In the genomic region with DNA sequence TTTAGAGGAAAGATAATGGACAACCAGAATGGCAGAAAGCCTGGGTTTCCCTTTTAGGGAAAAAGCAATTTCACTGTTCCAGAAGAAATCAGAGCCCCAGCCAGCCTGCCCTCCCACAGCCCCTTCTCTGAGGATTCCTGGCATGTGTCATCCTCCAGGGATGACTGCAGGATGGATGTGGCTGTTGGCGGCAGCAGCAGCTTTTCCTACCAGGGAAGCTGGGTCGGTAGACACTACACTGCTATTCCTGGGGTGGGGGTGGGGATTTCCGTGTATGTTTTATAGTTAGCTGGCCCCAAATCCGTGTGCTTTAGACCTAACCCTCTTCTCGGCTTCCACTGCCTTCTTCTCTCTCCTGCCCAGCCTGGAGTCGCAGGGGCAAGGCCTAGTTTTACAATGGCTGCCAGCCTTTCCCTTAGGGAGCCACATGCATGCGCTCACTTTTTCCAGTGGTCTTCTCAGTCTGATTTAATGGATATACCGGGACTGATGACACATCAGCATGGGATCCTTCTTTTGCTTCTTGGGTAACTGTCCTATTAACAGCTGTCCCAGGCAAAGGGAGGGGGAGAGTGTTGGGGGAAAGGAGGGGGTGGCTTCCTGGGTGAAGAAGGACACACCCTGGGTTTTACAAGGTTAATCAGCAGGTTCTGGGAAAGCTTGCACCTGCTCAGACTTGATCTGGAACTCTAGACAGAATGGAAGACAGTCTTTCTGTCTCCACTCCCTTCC, we compare ENCODE assay signal across 8 cellular contexts. TPM values are rescaled to one million over a fixed set of nuclear protein-coding genes. Genes with fewer than 3 reads are reported as not detected.
DNase-seq lines count a peak whose midpoint lies in the region; ATAC-seq and TF ChIP-seq lines count a peak whose summit lies in the region.
"Had no signal": no experiment of that assay in that cellular context is flagged by ENCODE, and none has a peak within 500 bp of the region (broad histone marks: within the 10 kb centered on the region; RNA-seq: fewer than 3 reads in every experiment).

No MANE protein-coding gene starts in this region.

- TF ChIP-seq CTCF in NB4 (IDR thresholded peaks at IDR 0.05; ENCODE audit: low read depth, low read length) (no peak), epithelial cell of esophagus (IDR thresholded peaks at IDR 0.05; ENCODE audit: insufficient read depth, low read depth, low read length, missing control alignments) (no peak), psoas muscle (IDR thresholded peaks at IDR 0.05) (no peak), GM20000 (IDR thresholded peaks at IDR 0.05; ENCODE audit: extremely low read depth, missing control alignments) (no peak)

- WGBS in psoas muscle, 3 donors, result 9 to 27% (median 19%) methylated on average over 8 of the region's 8 CpGs

- no peak for TF ChIP-seq POLR2A in NB4 (IDR thresholded peaks at IDR 0.05; ENCODE audit: extremely low read depth, insufficient read length)

- DNase-seq in ELR (ENCODE audit: low read depth) (peak; percentile 39), NB4 (ENCODE audit: low read depth) (peak; percentile 28), epithelial cell of esophagus (ENCODE audit: low read depth) (peak; percentile 90), psoas muscle (peak in 1 of 2 donors; percentile 76), GM20000 (ENCODE audit: low spot score) (no peak), ACHN (no peak)

- no peaks in the 10 kb centered on the region for H3K27me3 ChIP-seq in psoas muscle (ENCODE audit: insufficient read depth in 3 of 3, low read length in 2 of 3)

- peaks cover 0 to 1% of the 10 kb centered on the region in 2 donors for H3K36me3 ChIP-seq in psoas muscle (ENCODE audit: insufficient read depth in 1 of 2, low read depth in 1 of 2)

- in situ Hi-C loops in ACHN (cut with HindIII; ENCODE audit: low pct_ligation_motif_present, low pct_unique_long_range_greater_than_20kb, low sequenced_read_pairs), result no loop called here

- ATAC-seq in psoas muscle (peak; percentile 55 to 67 (median 58)), GM21737 (IDR thresholded peaks at IDR 0.05; ENCODE audit: unreplicated experiment) (no peak)
- ATAC-seq: stimulated activated memory B cell treated with anti-CD40 and anti-IgM and Interleukin-4, amounts not matched to agents 10 μg/mL and 1 μg/mL and 100 μg/mL, for 72 hours had no signal

- peak overlapping the region; percentile 97 for H3K27ac ChIP-seq in psoas muscle

- peak overlapping the region; percentile 92 for H3K4me3 ChIP-seq in NB4 (ENCODE audit: low read depth, low read length)
- no peak overlapping the region for H3K4me3 ChIP-seq in epithelial cell of esophagus (ENCODE audit: low read length)
- H3K4me3 ChIP-seq in psoas muscle, result peak overlapping the region; percentile 87

- intact Hi-C loops in psoas muscle (cut with DNase I), result no loop called here

- no peaks in the 10 kb centered on the region for H3K9me3 ChIP-seq in psoas muscle

- H3K4me1 ChIP-seq in psoas muscle, result peaks cover 29% of the 10 kb centered on the region

RNA-seq across cellular contexts. Expression of a gene that starts 2.7 kb away (rescaled TPM):
- 1,000 to 10,000 TPM in 3 of 4 donors, 100 to 1,000 TPM in 1; 990 to 1,423 (median 1,174) TPM for total RNA-seq in psoas muscle
- 1,000 to 10,000 TPM in 1 of 3 donors, 100 to 1,000 TPM in 2; 308 to 1,601 (median 620) TPM for polyA plus RNA-seq in psoas muscle

RNA-seq across cellular contexts. Expression of a gene that starts 7.8 kb away (rescaled TPM):
- total RNA-seq in psoas muscle, result 100 to 1,000 TPM in 1 of 4 donors, 10 to 100 TPM in 3; 56.4 to 130 (median 66.4) TPM
- polyA plus RNA-seq in psoas muscle, result 10 to 100 TPM; 16.8 to 46.0 (median 35.5) TPM

RNA-seq across cellular contexts. Expression of a gene that starts 55.8 kb away (rescaled TPM):
- total RNA-seq in psoas muscle, result 10 to 100 TPM; 28.9 to 39.6 (median 35.5) TPM
- 10 to 100 TPM; 26.6 to 69.6 (median 34.8) TPM for polyA plus RNA-seq in psoas muscle

Comparison
In these comparisons a context has a peak if more than half of its experiments do, and no peak if none do; other contexts are left out.
1. DNase-seq: peak in ELR (single experiment), NB4 (single experiment) and epithelial cell of esophagus (single experiment); none in GM20000 (single experiment) and ACHN (single experiment).